In the genomic region with DNA sequence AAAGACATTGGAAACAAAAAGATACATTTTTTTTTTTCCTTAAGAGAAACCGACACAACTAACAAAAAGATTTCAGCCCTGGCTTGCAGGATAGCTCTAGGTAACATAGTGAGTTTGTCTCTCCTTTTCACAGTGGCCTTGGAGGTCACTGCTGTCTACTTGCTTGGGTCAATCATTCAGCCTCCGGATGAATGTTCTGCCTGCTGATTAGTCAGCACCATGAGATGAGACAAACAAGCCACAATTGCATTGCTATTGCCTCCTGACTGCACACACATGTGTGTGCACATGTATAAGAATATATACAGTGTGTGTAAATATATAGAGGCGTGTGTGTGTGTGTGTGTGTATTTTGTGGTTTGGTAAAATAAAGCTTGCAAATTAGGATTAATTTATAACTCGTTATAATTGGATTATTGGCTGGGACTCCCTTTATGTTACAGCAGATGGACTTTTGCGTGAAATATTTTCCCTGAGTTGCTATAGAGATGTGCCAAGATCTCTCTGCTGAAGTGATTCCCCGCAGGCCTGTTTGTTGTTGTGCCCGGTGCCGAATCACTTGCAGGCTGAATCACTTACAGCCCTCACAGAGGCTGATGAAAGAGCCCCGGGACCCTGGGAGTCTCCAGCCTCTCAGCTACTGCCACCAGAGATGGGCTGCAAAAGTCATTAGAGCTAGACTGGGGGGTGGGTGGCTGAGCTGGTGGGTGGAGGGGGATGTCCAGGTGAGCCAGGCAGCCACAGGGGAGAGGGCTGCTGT, we compare ENCODE assay signal across 13 cellular contexts.
A peak's percentile ranks its signal among the peaks of the same experiment; 100 is the strongest.
DNase-seq lines count a peak whose midpoint lies in the region; TF ChIP-seq lines count a peak whose summit lies in the region.
"Had no signal": no experiment of that assay in that cellular context is flagged by ENCODE, and none has a peak within 500 bp of the region (broad histone marks: within the 10 kb centered on the region; RNA-seq: fewer than 3 reads in every experiment).

No MANE protein-coding gene starts in this region.

- dilution Hi-C loops in mammary epithelial cell (cut with HindIII; ENCODE audit: low sequenced_read_pairs): loop anchor here (5.0 kb wide), 1 partner anchor 38 kb away; no protein-coding TSS in a partner anchor

- in situ Hi-C loops in mammary epithelial cell (cut with MboI; ENCODE audit: low sequenced_read_pairs in 2 of 2): no loop called here

- no peak overlapping the region for H3K4me2 ChIP-seq in mammary epithelial cell (ENCODE audit: insufficient read depth, low read depth, low read length)
- H3K4me2 ChIP-seq: GM23338 had no signal

- no peaks in the 10 kb centered on the region for H3K9me3 ChIP-seq in mammary epithelial cell (replicated peaks; ENCODE audit: insufficient read depth, low read length)
- H3K9me3 ChIP-seq in left ventricle myocardium inferior (replicated peaks): peaks cover 3% of the 10 kb centered on the region
- H3K9me3 ChIP-seq in vagina: no peaks in the 10 kb centered on the region

- H3K9me3 Mint-ChIP-seq in MCF 10A (ENCODE audit: unreplicated experiment) (no peaks in the 10 kb centered on the region), brain (peaks cover 0 to 14% (median 6%) of the 10 kb centered on the region in 5 experiments)

- H3K36me3 Mint-ChIP-seq in MCF 10A (ENCODE audit: insufficient read depth, unreplicated experiment) (no peaks in the 10 kb centered on the region), brain (no peaks in the 10 kb centered on the region)
- H3K36me3 Mint-ChIP-seq: activated naive CD8-positive, alpha-beta T cell treated with anti-CD3 and anti-CD28 coated beads for 36 hours had no signal

- H3K27me3 ChIP-seq in mammary epithelial cell (ENCODE audit: insufficient read depth, low read length) (no peaks in the 10 kb centered on the region), left ventricle myocardium inferior (ENCODE audit: low read depth) (no peaks in the 10 kb centered on the region), vagina (no peaks in the 10 kb centered on the region)

- H3K4me3 ChIP-seq in mammary epithelial cell (replicated peaks in 1 of 3; ENCODE audit: insufficient read depth in 1 of 3, low read depth in 2 of 3, low read length in 3 of 3): no peak overlapping the region
- H3K4me3 ChIP-seq in left ventricle myocardium inferior: no peak overlapping the region
- no peak overlapping the region for H3K4me3 ChIP-seq in vagina
- H3K4me3 ChIP-seq: GM23338 had no signal

- DNase-seq in mammary epithelial cell (peak; percentile 18), MCF 10A (ENCODE audit: unreplicated experiment) (no peak), left ventricle myocardium inferior (no peak), vagina (ENCODE audit: extremely low spot score in 2 of 2) (peak in 1 of 2 donors; percentile 79), GM19240 (ENCODE audit: insufficient read length, low spot score) (no peak), NCI-H526 treated with DMSO at 0.1 percent for 48 hours (lab: John Stamatoyannopoulos, UW) (no peak)
- no peak for DNase-seq in stimulated activated CD4-positive, alpha-beta T cell treated with anti-CD3 and anti-CD28 coated beads, Interleukin-2, amount 100 ng/mL, for 24 hours
- DNase-seq: activated naive CD8-positive, alpha-beta T cell treated with anti-CD3 and anti-CD28 coated beads for 36 hours; DMS79; NCI-H510A; SIG-M5 had no signal

- no peak for TF ChIP-seq POLR2A in vagina (IDR thresholded peaks at IDR 0.05)

- CTCF ChIA-PET in mammary epithelial cell (lab: Charles Lee; ENCODE audit: low non-redundant PET) (no interaction called here), MCF 10A (lab: Yijun Ruan, JAX) (no interaction called here)

- H3K27ac ChIP-seq in mammary epithelial cell (ENCODE audit: insufficient read depth, low read depth, low read length) (no peak overlapping the region), left ventricle myocardium inferior (replicated peaks) (peak overlapping the region; percentile 82), vagina (peak overlapping the region; percentile 33)

- TF ChIP-seq CTCF in mammary epithelial cell (conservative IDR thresholded peaks at IDR 0.05 in 1 of 2, IDR thresholded peaks at IDR 0.05 in 1 of 2; ENCODE audit: extremely low read depth in 1 of 2, insufficient read depth in 1 of 2, low read depth in 1 of 2, low read length in 2 of 2) (no peak), MCF 10A (IDR thresholded peaks at IDR 0.05; ENCODE audit: unreplicated experiment) (no peak), brain (conservative IDR thresholded peaks at IDR 0.05) (no peak), left ventricle myocardium inferior (IDR thresholded peaks at IDR 0.05; ENCODE audit: borderline replicate concordance) (no peak), vagina (IDR thresholded peaks at IDR 0.05) (no peak)

- POLR2A ChIA-PET in MCF 10A (lab: Yijun Ruan, JAX): interaction anchor here (0.8 to 1.3 kb wide), 2 partner anchors 8 to 9 kb away, joined by 3 read pairs; no protein-coding TSS in a partner anchor

- H3K4me1 ChIP-seq in mammary epithelial cell (ENCODE audit: insufficient read depth, low read length): no peaks in the 10 kb centered on the region
- H3K4me1 ChIP-seq in left ventricle myocardium inferior: peaks cover 44% of the 10 kb centered on the region
- peaks cover 33% of the 10 kb centered on the region for H3K4me1 ChIP-seq in vagina

- no peak overlapping the region for H3K9ac ChIP-seq in mammary epithelial cell (ENCODE audit: insufficient read depth, low read length)

- H3K4me1 Mint-ChIP-seq in MCF 10A (ENCODE audit: insufficient read depth, unreplicated experiment) (no peaks in the 10 kb centered on the region), brain (peaks cover 37% of the 10 kb centered on the region)
- H3K4me1 Mint-ChIP-seq: activated naive CD8-positive, alpha-beta T cell treated with anti-CD3 and anti-CD28 coated beads for 36 hours had no signal

- H3K27ac Mint-ChIP-seq in MCF 10A (ENCODE audit: low read depth, unreplicated experiment) (no peak overlapping the region), brain (peak overlapping the region in 4 of 5 experiments; percentile 33 to 94 (median 86))
- H3K27ac Mint-ChIP-seq: activated naive CD8-positive, alpha-beta T cell treated with anti-CD3 and anti-CD28 coated beads for 36 hours; GM23338 had no signal

- no peaks in the 10 kb centered on the region for H3K36me3 ChIP-seq in mammary epithelial cell (ENCODE audit: insufficient read depth, low read length)
- H3K36me3 ChIP-seq in left ventricle myocardium inferior: no peaks in the 10 kb centered on the region
- H3K36me3 ChIP-seq in vagina: no peaks in the 10 kb centered on the region

- H3K27me3 Mint-ChIP-seq in MCF 10A (ENCODE audit: insufficient read depth, unreplicated experiment) (peaks cover 32% of the 10 kb centered on the region), brain (peaks cover 13% of the 10 kb centered on the region)

- intact Hi-C loops in mammary epithelial cell (cut with micrococcal nuclease) (no loop called here), MCF 10A (cut with micrococcal nuclease) (no loop called here), left ventricle myocardium inferior (cut with micrococcal nuclease) (no loop called here), vagina (cut with DNase I) (no loop called here)

- no TSS peak for BruUV-seq in mammary epithelial cell (replicated peaks; lab: Mats Ljungman, UMichigan)
- no TSS peak for BruUV-seq in MCF 10A (replicated peaks; lab: Mats Ljungman, UMichigan)

- H3K79me2 ChIP-seq in mammary epithelial cell (ENCODE audit: insufficient read depth, low read length): no peaks in the 10 kb centered on the region

- 75% methylated on average over 7 of the region's 9 CpGs for WGBS in mammary epithelial cell (ENCODE audit: low coverage, missing lambda C conversion rate)

- no peak overlapping the region for H3K4me3 Mint-ChIP-seq in MCF 10A (ENCODE audit: unreplicated experiment)
- peak overlapping the region in 2 of 5 experiments; percentile 28 to 51 for H3K4me3 Mint-ChIP-seq in brain
- H3K4me3 Mint-ChIP-seq: activated naive CD8-positive, alpha-beta T cell treated with anti-CD3 and anti-CD28 coated beads for 36 hours; GM23338 had no signal

- H4K20me1 ChIP-seq in mammary epithelial cell (ENCODE audit: insufficient read depth, low read length): no peaks in the 10 kb centered on the region

- H2AFZ ChIP-seq in mammary epithelial cell (ENCODE audit: low read depth, low read length): no peak overlapping the region
- H2AFZ ChIP-seq: GM23338 had no signal
